Comparison of ENCODE assay signal across 38 cellular contexts in the genomic region with DNA sequence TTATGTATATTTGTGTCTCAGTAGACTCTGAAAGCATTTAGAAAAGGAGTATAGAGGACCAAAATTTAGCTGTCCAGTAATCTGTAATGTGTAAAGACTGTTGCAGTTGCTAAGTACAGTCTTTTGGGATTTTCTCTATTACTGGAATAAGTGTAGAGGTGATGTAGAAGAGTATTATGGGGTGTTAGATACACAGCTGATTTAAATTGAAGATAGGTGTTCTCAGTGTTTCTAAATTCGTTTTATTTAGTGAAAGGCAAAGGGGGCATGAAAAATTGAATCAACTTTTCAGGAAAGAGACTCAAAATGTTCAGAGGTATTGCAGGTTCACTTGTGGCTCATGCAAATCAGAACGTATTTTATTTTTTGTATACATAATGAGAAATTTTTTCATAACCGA. TPM values are rescaled to one million over a fixed set of nuclear protein-coding genes. Genes with fewer than 3 reads are reported as not detected.
"Had no signal": no experiment of that assay in that cellular context is flagged by ENCODE, and none has a peak within 500 bp of the region (broad histone marks: within the 10 kb centered on the region; RNA-seq: fewer than 3 reads in every experiment).

No MANE protein-coding gene starts in this region.

- H3K4me2 ChIP-seq: KMS-11 had no signal

- H3K9me3 ChIP-seq: MG63 had no signal

- DNase-seq: Kasumi-1, MG63, MM.1S, MV-4-11, NCI-H1048, NCI-H1092, NCI-H1092 treated with DMSO at 0.1 percent for 48 hours, NCI-H1105, NCI-H1105 treated with DMSO at 0.1 percent for 48 hours, NCI-H1417, NCI-H1417 treated with DMSO at 0.1 percent for 48 hours, NCI-H1436, NCI-H1436 treated with DMSO at 0.1 percent for 48 hours, NCI-H146, NCI-H1694, NCI-H1694 treated with DMSO at 0.1 percent for 48 hours, NCI-H187, NCI-H187 treated with DMSO at 0.1 percent for 48 hours, NCI-H1930, NCI-H2029, NCI-H2029 treated with DMSO at 0.1 percent for 48 hours, NCI-H2081, NCI-H2081 treated with DMSO at 0.1 percent for 48 hours, NCI-H2107, NCI-H2171, NCI-H2171 treated with DMSO at 0.1 percent for 48 hours, NCI-H2227 treated with DMSO at 0.1 percent for 48 hours, NCI-H226, NCI-H345, NCI-H446, NCI-H446 treated with DMSO at 0.1 percent for 48 hours, NCI-H510A, NCI-H510A treated with DMSO at 0.1 percent for 48 hours had no signal

- H3K9ac ChIP-seq: KMS-11 had no signal

- H3K4me3 ChIP-seq: MG63 had no signal

- H3K27me3 ChIP-seq: MG63 had no signal

- H3K27ac ChIP-seq: KMS-11 had no signal

RNA-seq across cellular contexts. Expression of a gene that starts 46.8 kb away (rescaled TPM):
- total RNA-seq: LHCN-M2, M059J, MCF 10A, NCI-H460 had no signal
